In the genomic region with DNA sequence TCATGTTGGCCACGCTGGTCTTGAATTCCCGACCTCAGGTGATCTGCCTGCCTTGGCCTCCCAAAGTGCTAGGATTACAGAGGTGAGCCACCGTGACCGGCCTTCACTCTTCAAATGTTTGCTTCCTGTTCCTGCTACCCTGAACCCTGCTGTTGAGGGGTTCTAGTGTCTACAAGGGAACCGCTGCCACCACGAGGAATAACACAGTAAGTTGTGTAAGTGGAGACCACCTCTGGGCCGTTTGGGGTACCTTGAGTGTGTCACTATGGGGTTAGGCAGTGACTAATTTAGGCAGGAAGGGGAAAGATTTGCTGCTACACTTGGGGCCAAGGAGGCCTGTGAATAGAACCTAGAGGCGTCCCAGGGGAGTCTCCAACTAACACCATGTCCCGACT, we compare ENCODE assay signal across 9 cellular contexts. TPM values are rescaled to one million over a fixed set of nuclear protein-coding genes. Genes with fewer than 3 reads are reported as not detected.
DNase-seq lines count a peak whose midpoint lies in the region; ATAC-seq, FAIRE-seq and TF ChIP-seq lines count a peak whose summit lies in the region.
"Had no signal": no experiment of that assay in that cellular context is flagged by ENCODE, and none has a peak within 500 bp of the region (broad histone marks: within the 10 kb centered on the region; RNA-seq: fewer than 3 reads in every experiment).

No MANE protein-coding gene starts in this region.

- TF ChIP-seq CTCF in HepG2 (CRISPR knock-in tag; IDR thresholded peaks at IDR 0.05) (peak; percentile 60), right lobe of liver (IDR thresholded peaks at IDR 0.05) (no peak), choroid plexus epithelial cell (conservative IDR thresholded peaks at IDR 0.05; ENCODE audit: low read depth, low read length) (no peak)

- POLR2A ChIA-PET in HepG2 (lab: Yijun Ruan, JAX), result interaction anchor here (0.6 to 5.6 kb wide), 14 partner anchors 9 to 335 kb away, joined by 3 to 102 read pairs (median 5); a partner anchor contains a TSS

- TF ChIP-seq POLR2A in HepG2 (IDR thresholded peaks at IDR 0.05; ENCODE audit: insufficient read depth in 1 of 2, low read depth in 2 of 2, low read length in 2 of 2) (no peak; a peak in 1 of 4 replicates), right lobe of liver (IDR thresholded peaks at IDR 0.05) (no peak)

- H3K27me3 ChIP-seq in HepG2 (ENCODE audit: control insufficient read depth in 1 of 2, insufficient read depth in 2 of 2, low read length in 2 of 2), result no peaks in the 10 kb centered on the region; a peak in 1 of 5 replicates
- H3K27me3 ChIP-seq in right lobe of liver, result no peaks in the 10 kb centered on the region
- no peaks in the 10 kb centered on the region for H3K27me3 ChIP-seq in mucosa of rectum (ENCODE audit: control insufficient read depth in 2 of 2, insufficient read depth in 2 of 2, low read length in 2 of 2)

- H3K4me1 ChIP-seq in HepG2 (ENCODE audit: insufficient read depth, low read length), result peaks cover 34% of the 10 kb centered on the region
- H3K4me1 ChIP-seq in right lobe of liver, result peaks cover 0 to 18% (median 4%) of the 10 kb centered on the region in 4 donors
- H3K4me1 ChIP-seq in mucosa of rectum (ENCODE audit: control insufficient read depth in 2 of 2, insufficient read depth in 2 of 2, low read length in 2 of 2), result peaks cover 25 to 38% of the 10 kb centered on the region in 2 donors

- H3K36me3 ChIP-seq in HepG2 (replicated peaks in 1 of 2; ENCODE audit: control insufficient read depth in 1 of 2, insufficient read depth in 2 of 2, low read length in 2 of 2) (peaks cover 1 to 2% of the 10 kb centered on the region in 2 experiments; a peak in 1 of 5 replicates), right lobe of liver (no peaks in the 10 kb centered on the region), mucosa of rectum (ENCODE audit: control insufficient read depth in 2 of 2, insufficient read depth in 2 of 2, low read length in 2 of 2) (no peaks in the 10 kb centered on the region)

- H2AFZ ChIP-seq in HepG2 (ENCODE audit: low read length), result no peak overlapping the region

- 2% methylated on average over 7 of the region's 9 CpGs for WGBS in HepG2 (ENCODE audit: low lambda C conversion rate)
- 67% methylated on average over 5 of the region's 9 CpGs for WGBS in right lobe of liver (ENCODE audit: insufficient coverage, low coverage, low lambda C conversion rate, missing lambda C conversion rate)

- H3K79me2 ChIP-seq in HepG2 (ENCODE audit: insufficient read depth, low read length), result peaks cover 31% of the 10 kb centered on the region

- H3K4me3 ChIP-seq in HepG2 (replicated peaks in 1 of 3; ENCODE audit: insufficient read depth in 1 of 3, low read depth in 2 of 3, low read length in 3 of 3), result peak overlapping the region; percentile 79 to 97 (median 84)
- no peak overlapping the region for H3K4me3 ChIP-seq in right lobe of liver
- H3K4me3 ChIP-seq in choroid plexus epithelial cell (ENCODE audit: low read depth, low read length), result peak overlapping the region; percentile 61
- peak overlapping the region in 1 of 2 donors; percentile 72 for H3K4me3 ChIP-seq in mucosa of rectum (ENCODE audit: low read length in 2 of 2)

- H3K9me3 ChIP-seq in HepG2 (ENCODE audit: low read length) (no peaks in the 10 kb centered on the region), right lobe of liver (no peaks in the 10 kb centered on the region), mucosa of rectum (ENCODE audit: control insufficient read depth in 2 of 2, low read length in 2 of 2) (no peaks in the 10 kb centered on the region)

- intact Hi-C loops in HepG2 (cut with micrococcal nuclease; ENCODE audit: unreplicated experiment), result no loop called here
- intact Hi-C loops in right lobe of liver (cut with DNase I), result no loop called here

- in situ Hi-C loops in HepG2 (cut with HindIII; ENCODE audit: extremely low pct_ligation_motif_present, low pct_unique_long_range_greater_than_20kb), result no loop called here

- DNase-seq in HepG2 (ENCODE audit: low spot score), result peak; percentile 76
- DNase-seq in right lobe of liver, result no peak
- DNase-seq in choroid plexus epithelial cell (ENCODE audit: low read depth), result no peak
- no peak for DNase-seq in SIG-M5 (lab: John Stamatoyannopoulos, UW)
- DNase-seq in NCI-H2029 (lab: John Stamatoyannopoulos, UW), result no peak
- DNase-seq in NK-92 treated with Interleukin-12 subunit alpha and Interleukin-12 subunit beta, amount 100 ng/mL, for 24 hours (lab: John Stamatoyannopoulos, UW), result no peak

- H3K9ac ChIP-seq in HepG2 (ENCODE audit: insufficient read depth, low read depth, low read length) (peak overlapping the region; percentile 99), mucosa of rectum (ENCODE audit: low read depth in 1 of 2, low read length in 2 of 2) (peak overlapping the region; percentile 47 to 58)

- TF ChIP-seq EP300 in HepG2 (IDR thresholded peaks at IDR 0.05; ENCODE audit: low read depth in 2 of 2, low read length in 2 of 2) (no peak), HepG2 (CRISPR knock-in tag; IDR thresholded peaks at IDR 0.05; ENCODE audit: borderline replicate concordance) (0 out of 2 replicates have a peak, but pooled peaks have one; percentile 56)

- H3K27ac ChIP-seq in HepG2 (ENCODE audit: extremely low read length, insufficient read depth, low read length) (peak overlapping the region; percentile 100), right lobe of liver (no peak overlapping the region), mucosa of rectum (ENCODE audit: low read depth in 2 of 2, low read length in 2 of 2) (peak overlapping the region; percentile 89 to 92)

- peak; percentile 66 for FAIRE-seq in HepG2 (lab: Jason Lieb, UNC)
- FAIRE-seq: G401.6 had no signal

- no peak for ATAC-seq in HepG2
- ATAC-seq in right lobe of liver, result no peak
- ATAC-seq in GM21825 (IDR thresholded peaks at IDR 0.05; ENCODE audit: unreplicated experiment), result no peak

- peak overlapping the region; percentile 92 for H3K4me2 ChIP-seq in HepG2 (ENCODE audit: low read depth, low read length)

- TSS peak; percentile 68 for BruUV-seq in HepG2 (replicated peaks; lab: Mats Ljungman, UMichigan)

- no peak for TF ChIP-seq RAD21 in HepG2 (CRISPR knock-in tag; IDR thresholded peaks at IDR 0.05)

- 0 out of 2 replicates have a peak, but pooled peaks cover 7% of the 10 kb centered on the region for H4K20me1 ChIP-seq in HepG2 (ENCODE audit: insufficient read depth, low read length)

- CTCF ChIA-PET in HepG2 (lab: Yijun Ruan, JAX; ENCODE audit: low intra/inter-chr PET ratio, low total read pairs), result no interaction called here

RNA-seq across cellular contexts. Expression of a gene that starts 2.2 kb away (rescaled TPM):
- 12.4 and 19.9 TPM in 2 replicates for total RNA-seq in HepG2 (2016; rRNA removed; fragmentation: Illumina TruSeq; extraction: Trizol)
- total RNA-seq in HepG2 (2016; cell fraction: cytosol; rRNA removed; fragmentation: Illumina TruSeq; extraction: Trizol; ENCODE audit: low read depth), result 2.9 and 3.4 TPM in 2 replicates
- 8.1 and 17.3 TPM in 2 replicates for total RNA-seq in HepG2 (2016; cell fraction: insoluble cytoplasmic fraction; rRNA removed; fragmentation: Illumina TruSeq; extraction: Trizol)
- total RNA-seq in HepG2 (2016; cell fraction: membrane; rRNA removed; fragmentation: Illumina TruSeq; extraction: Trizol), result 10.9 and 11.2 TPM in 2 replicates
- 19.9 and 23.5 TPM in 2 replicates for total RNA-seq in HepG2 (2016; cell fraction: nucleus; rRNA removed; fragmentation: Illumina TruSeq; extraction: Trizol)
- 38.1 and 51.6 TPM in 2 replicates for polyA plus RNA-seq in HepG2 (2011; rRNA removed)
- polyA plus RNA-seq in HepG2 (2011; cell fraction: cytosol; rRNA removed), result 23.9 and 30.3 TPM in 2 replicates
- 51.4 and 66.0 TPM in 2 replicates for polyA plus RNA-seq in HepG2 (2011; cell fraction: nucleus; rRNA removed)
- 42.9 and 44.2 TPM in 2 replicates for polyA plus RNA-seq in HepG2 (2012)
- 4.4 and 4.6 TPM in 2 replicates for polyA plus RNA-seq in HepG2 (2016; cell fraction: cytosol; fragmentation: Illumina TruSeq; extraction: Trizol; ENCODE audit: low read depth)
- 21.9 and 33.1 TPM in 2 replicates for polyA plus RNA-seq in HepG2 (2016; cell fraction: insoluble cytoplasmic fraction; fragmentation: Illumina TruSeq; extraction: Trizol; ENCODE audit: low read depth)
- polyA plus RNA-seq in HepG2 (2016; cell fraction: membrane; fragmentation: Illumina TruSeq; extraction: Trizol; ENCODE audit: low read depth), result 11.8 and 14.0 TPM in 2 replicates
- polyA plus RNA-seq in HepG2 (2016; cell fraction: nucleus; fragmentation: Illumina TruSeq; extraction: Trizol; ENCODE audit: insufficient read depth, low read depth), result 72.7 and 73.9 TPM in 2 replicates
- 6.9 and 90.5 TPM in 2 replicates for polyA minus RNA-seq in HepG2 (2011; rRNA and poly(A)+ RNA removed; ENCODE audit: low replicate concordance)
- 35.5 and 36.5 TPM in 2 replicates for polyA minus RNA-seq in HepG2 (2011; cell fraction: cytosol; rRNA and poly(A)+ RNA removed)
- polyA minus RNA-seq in HepG2 (2011; cell fraction: nucleus; rRNA and poly(A)+ RNA removed), result 14.3 and 15.6 TPM in 2 replicates
- total RNA-seq in right lobe of liver, result 10 to 100 TPM; 15.4 to 38.3 (median 20.9) TPM

RNA-seq across cellular contexts. Expression of a gene that starts 16.5 kb away (rescaled TPM):
- total RNA-seq in HepG2 (2016; rRNA removed; fragmentation: Illumina TruSeq; extraction: Trizol), result 0.02 TPM in 1 of 2 replicates, not detected in the other
- total RNA-seq in HepG2 (2016; cell fraction: cytosol; rRNA removed; fragmentation: Illumina TruSeq; extraction: Trizol; ENCODE audit: low read depth), result not detected in 2 replicates
- total RNA-seq in HepG2 (2016; cell fraction: insoluble cytoplasmic fraction; rRNA removed; fragmentation: Illumina TruSeq; extraction: Trizol), result not detected in 2 replicates
- not detected in 2 replicates for total RNA-seq in HepG2 (2016; cell fraction: membrane; rRNA removed; fragmentation: Illumina TruSeq; extraction: Trizol)
- not detected in 2 replicates for total RNA-seq in HepG2 (2016; cell fraction: nucleus; rRNA removed; fragmentation: Illumina TruSeq; extraction: Trizol)
- 0.03 and 0.04 TPM in 2 replicates for polyA plus RNA-seq in HepG2 (2011; rRNA removed)
- not detected in 2 replicates for polyA plus RNA-seq in HepG2 (2011; cell fraction: cytosol; rRNA removed)
- polyA plus RNA-seq in HepG2 (2011; cell fraction: nucleus; rRNA removed), result 0.24 and 0.68 TPM in 2 replicates
- polyA plus RNA-seq in HepG2 (2012), result 0.08 TPM in 1 of 2 replicates, not detected in the other
- not detected in 2 replicates for polyA plus RNA-seq in HepG2 (2016; cell fraction: cytosol; fragmentation: Illumina TruSeq; extraction: Trizol; ENCODE audit: low read depth)
- not detected in 2 replicates for polyA plus RNA-seq in HepG2 (2016; cell fraction: insoluble cytoplasmic fraction; fragmentation: Illumina TruSeq; extraction: Trizol; ENCODE audit: low read depth)
- not detected in 2 replicates for polyA plus RNA-seq in HepG2 (2016; cell fraction: membrane; fragmentation: Illumina TruSeq; extraction: Trizol; ENCODE audit: low read depth)
- polyA plus RNA-seq in HepG2 (2016; cell fraction: nucleus; fragmentation: Illumina TruSeq; extraction: Trizol; ENCODE audit: insufficient read depth, low read depth), result 0.37 and 0.40 TPM in 2 replicates
- 0.84 TPM in 1 of 2 replicates, not detected in the other for polyA minus RNA-seq in HepG2 (2011; rRNA and poly(A)+ RNA removed; ENCODE audit: low replicate concordance)
- not detected in 2 replicates for polyA minus RNA-seq in HepG2 (2011; cell fraction: cytosol; rRNA and poly(A)+ RNA removed)
- polyA minus RNA-seq in HepG2 (2011; cell fraction: nucleus; rRNA and poly(A)+ RNA removed), result 0.13 TPM in 1 of 2 replicates, not detected in the other
- not detected for total RNA-seq in right lobe of liver

RNA-seq across cellular contexts. Expression of a gene that starts 41.4 kb away (rescaled TPM):
- total RNA-seq in HepG2 (2016; rRNA removed; fragmentation: Illumina TruSeq; extraction: Trizol) (0.10 and 0.15 TPM in 2 replicates), right lobe of liver (under 1 TPM; 0.20 to 0.56 (median 0.34) TPM)
- 0.09 TPM in 1 of 2 replicates, not detected in the other for total RNA-seq in HepG2 (2016; cell fraction: cytosol; rRNA removed; fragmentation: Illumina TruSeq; extraction: Trizol; ENCODE audit: low read depth)
- 0.04 and 0.10 TPM in 2 replicates for total RNA-seq in HepG2 (2016; cell fraction: insoluble cytoplasmic fraction; rRNA removed; fragmentation: Illumina TruSeq; extraction: Trizol)
- total RNA-seq in HepG2 (2016; cell fraction: membrane; rRNA removed; fragmentation: Illumina TruSeq; extraction: Trizol), result 0.07 TPM in 1 of 2 replicates, not detected in the other
- not detected in 2 replicates for total RNA-seq in HepG2 (2016; cell fraction: nucleus; rRNA removed; fragmentation: Illumina TruSeq; extraction: Trizol)
- polyA plus RNA-seq in HepG2 (2011; rRNA removed), result 0.20 and 0.21 TPM in 2 replicates
- polyA plus RNA-seq in HepG2 (2011; cell fraction: cytosol; rRNA removed), result 0.23 and 0.40 TPM in 2 replicates
- 0.07 and 0.08 TPM in 2 replicates for polyA plus RNA-seq in HepG2 (2011; cell fraction: nucleus; rRNA removed)
- 0.07 and 0.11 TPM in 2 replicates for polyA plus RNA-seq in HepG2 (2012)
- polyA plus RNA-seq in HepG2 (2016; cell fraction: cytosol; fragmentation: Illumina TruSeq; extraction: Trizol; ENCODE audit: low read depth), result 0.02 TPM in 1 of 2 replicates, not detected in the other
- 0.11 and 0.13 TPM in 2 replicates for polyA plus RNA-seq in HepG2 (2016; cell fraction: insoluble cytoplasmic fraction; fragmentation: Illumina TruSeq; extraction: Trizol; ENCODE audit: low read depth)
- 0.07 TPM in 1 of 2 replicates, not detected in the other for polyA plus RNA-seq in HepG2 (2016; cell fraction: membrane; fragmentation: Illumina TruSeq; extraction: Trizol; ENCODE audit: low read depth)
- 0.15 TPM in 1 of 2 replicates, not detected in the other for polyA plus RNA-seq in HepG2 (2016; cell fraction: nucleus; fragmentation: Illumina TruSeq; extraction: Trizol; ENCODE audit: insufficient read depth, low read depth)
- polyA minus RNA-seq in HepG2 (2011; rRNA and poly(A)+ RNA removed; ENCODE audit: low replicate concordance), result 0.24 TPM in 1 of 2 replicates, not detected in the other
- not detected in 2 replicates for polyA minus RNA-seq in HepG2 (2011; cell fraction: cytosol; rRNA and poly(A)+ RNA removed)
- 0.12 and 0.13 TPM in 2 replicates for polyA minus RNA-seq in HepG2 (2011; cell fraction: nucleus; rRNA and poly(A)+ RNA removed)

RNA-seq across cellular contexts. Expression of a gene that starts 43.6 kb away (rescaled TPM):
- not detected in 2 replicates for total RNA-seq in HepG2 (2016; rRNA removed; fragmentation: Illumina TruSeq; extraction: Trizol)
- total RNA-seq in HepG2 (2016; cell fraction: cytosol; rRNA removed; fragmentation: Illumina TruSeq; extraction: Trizol; ENCODE audit: low read depth), result not detected in 2 replicates
- not detected in 2 replicates for total RNA-seq in HepG2 (2016; cell fraction: insoluble cytoplasmic fraction; rRNA removed; fragmentation: Illumina TruSeq; extraction: Trizol)
- not detected in 2 replicates for total RNA-seq in HepG2 (2016; cell fraction: membrane; rRNA removed; fragmentation: Illumina TruSeq; extraction: Trizol)
- total RNA-seq in HepG2 (2016; cell fraction: nucleus; rRNA removed; fragmentation: Illumina TruSeq; extraction: Trizol), result not detected in 2 replicates
- polyA plus RNA-seq in HepG2 (2011; rRNA removed), result not detected in 2 replicates
- polyA plus RNA-seq in HepG2 (2011; cell fraction: cytosol; rRNA removed), result not detected in 2 replicates
- not detected in 2 replicates for polyA plus RNA-seq in HepG2 (2011; cell fraction: nucleus; rRNA removed)
- not detected in 2 replicates for polyA plus RNA-seq in HepG2 (2012)
- not detected in 2 replicates for polyA plus RNA-seq in HepG2 (2016; cell fraction: cytosol; fragmentation: Illumina TruSeq; extraction: Trizol; ENCODE audit: low read depth)
- polyA plus RNA-seq in HepG2 (2016; cell fraction: insoluble cytoplasmic fraction; fragmentation: Illumina TruSeq; extraction: Trizol; ENCODE audit: low read depth), result not detected in 2 replicates
- polyA plus RNA-seq in HepG2 (2016; cell fraction: membrane; fragmentation: Illumina TruSeq; extraction: Trizol; ENCODE audit: low read depth), result not detected in 2 replicates
- polyA plus RNA-seq in HepG2 (2016; cell fraction: nucleus; fragmentation: Illumina TruSeq; extraction: Trizol; ENCODE audit: insufficient read depth, low read depth), result not detected in 2 replicates
- polyA minus RNA-seq in HepG2 (2011; rRNA and poly(A)+ RNA removed; ENCODE audit: low replicate concordance), result not detected in 2 replicates
- polyA minus RNA-seq in HepG2 (2011; cell fraction: cytosol; rRNA and poly(A)+ RNA removed), result not detected in 2 replicates
- polyA minus RNA-seq in HepG2 (2011; cell fraction: nucleus; rRNA and poly(A)+ RNA removed), result not detected in 2 replicates
- total RNA-seq in right lobe of liver, result not detected

Comparison
In these comparisons a context has a peak if more than half of its experiments do, and no peak if none do; other contexts are left out.
1. H3K27ac ChIP-seq: peak in HepG2 (single experiment) and mucosa of rectum (2 of 2); none in right lobe of liver (0 of 3).
2. H3K4me3 ChIP-seq: peak in HepG2 (3 of 3) and choroid plexus epithelial cell (single experiment); none in right lobe of liver (0 of 3).